8 cellular contexts compared by ENCODE assay signal in genomic region chr1:222711319-222712252, GRCh38. TPM values are rescaled to one million over a fixed set of nuclear protein-coding genes. Genes with fewer than 3 reads are reported as not detected.
A peak's percentile ranks its signal among the peaks of the same experiment; 100 is the strongest.
DNase-seq lines count a peak whose midpoint lies in the region; ATAC-seq and TF ChIP-seq lines count a peak whose summit lies in the region.

No MANE protein-coding gene starts in this region.

- no peak for TF ChIP-seq CTCF in lower leg skin (IDR thresholded peaks at IDR 0.05)

- peak overlapping the region; percentile 68 for H3K4me3 ChIP-seq in lower leg skin (ENCODE audit: low read depth, poor library complexity, severe bottlenecking)

- 1% methylated on average over 33 to 37 of the region's 42 CpGs for WGBS in lower leg skin, 2 donors

- DNase-seq in Ammon's horn (ENCODE audit: low spot score) (peak; percentile 52), NCI-H526 (lab: John Stamatoyannopoulos, UW) (peak; percentile 11 to 58), dermis blood vessel endothelial cell (peak; percentile 64), lower leg skin (ENCODE audit: low spot score in 2 of 2) (peak; percentile 56 to 91)
- DNase-seq in activated CD4-positive, alpha-beta T cell treated with anti-CD3 and anti-CD28 coated beads, Interleukin-2, amount 50 U/mL, for 4 hours: peak; percentile 53 to 55
- peak; percentile 26 to 52 (median 46) for DNase-seq in stimulated activated CD4-positive, alpha-beta T cell treated with anti-CD3 and anti-CD28 coated beads, TNF-alpha, amount 100 ng/mL, for 4 hours (ENCODE audit: low read depth in 3 of 3)

- peak; percentile 40 for ATAC-seq in GM19023 (IDR thresholded peaks at IDR 0.05; ENCODE audit: unreplicated experiment)
- ATAC-seq in HG03196 (IDR thresholded peaks at IDR 0.05; ENCODE audit: unreplicated experiment): peak; percentile 33

- intact Hi-C loops in lower leg skin (cut with DNase I; ENCODE audit: low total_unique reads): no loop called here

- TF ChIP-seq POLR2A in lower leg skin (IDR thresholded peaks at IDR 0.05): no peak

RNA-seq across cellular contexts. Expression of gene AIDA, which starts 0.7 kb away (rescaled TPM):
- total RNA-seq in dermis blood vessel endothelial cell (51.4 and 102 TPM in 2 replicates), lower leg skin (10 to 100 TPM; 27.2 to 38.1 (median 30.2) TPM)

RNA-seq across cellular contexts. Expression of gene BROX, which starts 0.8 kb away (rescaled TPM):
- 46.6 and 63.0 TPM in 2 replicates for total RNA-seq in dermis blood vessel endothelial cell
- total RNA-seq in lower leg skin: 100 to 1,000 TPM in 1 of 4 donors, 10 to 100 TPM in 3; 74.2 to 102 (median 78.5) TPM

RNA-seq across cellular contexts. Expression of gene FAM177B, which starts 25.4 kb away (rescaled TPM):
- not detected in 2 replicates for total RNA-seq in dermis blood vessel endothelial cell
- not detected for total RNA-seq in lower leg skin

Comparison
In these comparisons a context has a peak if more than half of its experiments do, and no peak if none do; other contexts are left out.
1. Peak in every context shown above with its lines: DNase-seq, ATAC-seq and H3K4me3 ChIP-seq.